ENCODE assay signal across 14 cellular contexts in the genomic region with DNA sequence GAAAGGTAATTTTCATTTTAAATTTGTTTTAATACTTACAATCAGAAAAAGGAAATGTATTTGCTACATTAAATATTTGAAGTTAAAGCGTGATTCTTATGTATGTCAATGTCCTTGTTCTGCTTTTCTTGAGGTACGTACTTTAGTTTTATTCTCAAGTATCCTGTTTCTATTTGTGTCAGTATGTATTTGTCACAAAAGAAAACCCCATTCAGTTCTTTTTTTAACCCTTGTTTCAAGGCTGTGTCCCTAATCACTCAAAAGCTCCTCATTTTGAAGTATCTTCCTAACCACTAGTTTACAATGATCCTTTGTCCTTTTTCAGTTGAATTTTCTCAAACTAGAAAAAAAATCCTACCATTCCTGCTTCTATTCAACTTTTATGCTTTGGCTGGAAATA.
DNase-seq lines count a peak whose midpoint lies in the region; ATAC-seq and TF ChIP-seq lines count a peak whose summit lies in the region.
"Had no signal": no experiment of that assay in that cellular context is flagged by ENCODE, and none has a peak within 500 bp of the region (broad histone marks: within the 10 kb centered on the region; RNA-seq: fewer than 3 reads in every experiment).

No MANE protein-coding gene starts in this region.

- DNase-seq in GM10266 (ENCODE audit: extremely low spot score): peak; percentile 27
- DNase-seq in activated CD4-positive, alpha-beta T cell treated with anti-CD3 and anti-CD28 coated beads for 4 hours: no peak
- no peak for DNase-seq in HCEC 1CT
- no peak for DNase-seq in NK-92 treated with Interleukin-12 subunit alpha and Interleukin-12 subunit beta, amount 100 ng/mL, for 24 hours (lab: John Stamatoyannopoulos, UW)
- no peak for DNase-seq in T-helper 1 cell
- DNase-seq: activated CD8-positive, alpha-beta memory T cell treated with anti-CD3 and anti-CD28 coated beads, Interleukin-2, amount 10 ng/mL, durations not matched to agents 7 days and 5 days; amygdala; effector CD8-positive, alpha-beta T cell; mesendoderm; NCI-H1105 treated with DMSO at 0.1 percent for 48 hours; sigmoid colon had no signal

- peak; percentile 83 for ATAC-seq in GM19395 (IDR thresholded peaks at IDR 0.05; ENCODE audit: unreplicated experiment)
- peak; percentile 71 for ATAC-seq in HG02763 (IDR thresholded peaks at IDR 0.05; ENCODE audit: unreplicated experiment)
- ATAC-seq in HG03469 (IDR thresholded peaks at IDR 0.05; ENCODE audit: unreplicated experiment): peak; percentile 61
- ATAC-seq: activated CD8-positive, alpha-beta memory T cell treated with anti-CD3 and anti-CD28 coated beads, Interleukin-2, amount 10 ng/mL, durations not matched to agents 7 days and 5 days had no signal

- no peak for TF ChIP-seq CTCF in GM10266 (IDR thresholded peaks at IDR 0.05; ENCODE audit: control insufficient read depth, insufficient read depth, low read depth, missing control alignments)
